22 cellular contexts compared by ENCODE assay signal in the genomic region with DNA sequence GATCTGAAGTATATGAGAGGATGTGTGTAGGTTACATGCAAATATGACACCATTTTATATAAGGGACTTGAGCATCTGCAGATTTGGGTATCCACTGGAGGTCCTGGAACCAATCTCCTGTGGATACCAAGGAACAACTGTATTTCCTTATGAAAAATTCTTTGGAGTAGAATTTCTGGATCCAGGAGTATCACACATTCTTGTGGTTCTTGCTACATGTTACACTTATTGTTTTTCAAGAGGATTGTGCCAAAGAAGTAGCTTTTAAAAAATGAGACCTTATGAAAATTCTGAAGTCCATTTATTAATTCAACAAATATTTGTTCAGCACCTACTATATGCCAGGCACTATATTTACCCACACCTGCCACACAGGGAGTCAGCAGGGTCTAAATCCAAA. TPM values are rescaled to one million over a fixed set of nuclear protein-coding genes. Genes with fewer than 3 reads are reported as not detected.
DNase-seq lines count a peak whose midpoint lies in the region; ATAC-seq and TF ChIP-seq lines count a peak whose summit lies in the region.
"Had no signal": no experiment of that assay in that cellular context is flagged by ENCODE, and none has a peak within 500 bp of the region (broad histone marks: within the 10 kb centered on the region; RNA-seq: fewer than 3 reads in every experiment).

No MANE protein-coding gene starts in this region.

- no peaks in the 10 kb centered on the region for H3K9me3 ChIP-seq in SJCRH30 (replicated peaks)

- no peak for TF ChIP-seq CTCF in fibroblast of pulmonary artery (IDR thresholded peaks at IDR 0.05; ENCODE audit: low read length, missing control alignments)

- no peaks in the 10 kb centered on the region for H3K36me3 ChIP-seq in SJCRH30

- ATAC-seq in HG02759 (IDR thresholded peaks at IDR 0.05; ENCODE audit: unreplicated experiment), result no peak
- ATAC-seq: HepG2, K562, Panc1 had no signal

- H3K4me3 ChIP-seq in fibroblast of pulmonary artery (replicated peaks; ENCODE audit: low read depth, low read length) (no peak overlapping the region), SJCRH30 (no peak overlapping the region)
- H3K4me3 ChIP-seq: K562 had no signal

- H3K4me1 ChIP-seq in SJCRH30, result no peaks in the 10 kb centered on the region

- no peak overlapping the region for H3K27ac ChIP-seq in SJCRH30
- H3K27ac ChIP-seq: RWPE1 had no signal

- H3K27me3 ChIP-seq in SJCRH30, result no peaks in the 10 kb centered on the region

- DNase-seq in GM03348 (ENCODE audit: low spot score), result peak; percentile 38
- DNase-seq in astrocyte of the hippocampus (ENCODE audit: low read depth, low spot score), result peak; percentile 22
- peak; percentile 24 for DNase-seq in fibroblast of pulmonary artery (ENCODE audit: low read depth)
- DNase-seq in SJCRH30, result no peak
- DNase-seq in stimulated activated CD4-positive, alpha-beta T cell treated with anti-CD3 and anti-CD28 coated beads, Interleukin-4, amount 100 ng/mL, for 24 hours, result no peak
- DNase-seq in NCI-H187 treated with DMSO at 0.1 percent for 48 hours (lab: John Stamatoyannopoulos, UW), result no peak
- DNase-seq: C1 segment of cervical spinal cord; CD4-positive, alpha-beta memory T cell; COR-L47; GF-D8; Kasumi-1; MV-4-11; NCI-H1105; NCI-H1436 treated with DMSO at 0.1 percent for 48 hours; NCI-H1930; NCI-H526 treated with DMSO at 0.1 percent for 48 hours; SHP77 had no signal

RNA-seq across cellular contexts. Expression of a gene that starts 15.6 kb away (rescaled TPM):
- total RNA-seq in SJCRH30 (2014; rRNA removed; shearing (Covaris generic)), result 49.2 and 52.3 TPM in 2 replicates

Comparison
In these comparisons a context has a peak if more than half of its experiments do, and no peak if none do; other contexts are left out.
1. DNase-seq: peak in GM03348 (single experiment), astrocyte of the hippocampus (single experiment) and fibroblast of pulmonary artery (single experiment); none in SJCRH30 (0 of 2), stimulated activated CD4-positive, alpha-beta T cell treated with anti-CD3 and anti-CD28 coated beads, Interleukin-4, amount 100 ng/mL, for 24 hours (single experiment) and NCI-H187 treated with DMSO at 0.1 percent for 48 hours (single experiment).